Comparison of ENCODE assay signal across 11 cellular contexts in the genomic region with DNA sequence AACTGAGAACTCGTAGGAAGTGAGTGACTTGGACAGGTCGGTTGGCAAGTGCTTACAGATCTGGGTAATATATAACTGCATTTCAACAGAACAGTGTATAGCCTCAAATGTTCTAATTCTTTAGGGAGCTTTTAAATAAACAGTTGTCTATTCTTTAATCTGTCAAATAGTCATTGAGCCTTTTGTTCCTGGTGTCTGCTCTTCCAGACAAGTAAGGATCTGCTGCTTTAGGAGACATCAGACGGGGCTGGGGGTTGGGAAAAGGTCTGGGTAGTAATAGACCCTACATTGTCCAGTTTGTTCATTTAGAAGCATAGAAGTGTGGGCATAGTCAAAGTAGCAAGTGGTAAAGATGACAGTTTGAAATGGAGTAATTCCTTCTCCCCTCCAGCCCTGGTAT. TPM values are rescaled to one million over a fixed set of nuclear protein-coding genes. Genes with fewer than 3 reads are reported as not detected.
DNase-seq lines count a peak whose midpoint lies in the region; ATAC-seq and TF ChIP-seq lines count a peak whose summit lies in the region.
"Had no signal": no experiment of that assay in that cellular context is flagged by ENCODE, and none has a peak within 500 bp of the region (broad histone marks: within the 10 kb centered on the region; RNA-seq: fewer than 3 reads in every experiment).

No MANE protein-coding gene starts in this region.

- peak overlapping the region; percentile 46 for H3K27ac Mint-ChIP-seq in CD8-positive, alpha-beta T cell
- peak overlapping the region; percentile 97 for H3K27ac Mint-ChIP-seq in osteocyte (ENCODE audit: unreplicated experiment)

- no peaks in the 10 kb centered on the region for H3K27me3 ChIP-seq in CD8-positive, alpha-beta T cell (ENCODE audit: insufficient read depth, low read length)
- no peaks in the 10 kb centered on the region for H3K27me3 ChIP-seq in mammary epithelial cell (ENCODE audit: insufficient read depth, low read length)

- no peak overlapping the region for H3K9ac ChIP-seq in mammary epithelial cell (ENCODE audit: insufficient read depth, low read length)

- no peak overlapping the region for H3K27ac ChIP-seq in CD8-positive, alpha-beta T cell (ENCODE audit: low read depth, low read length)
- no peak overlapping the region for H3K27ac ChIP-seq in mammary epithelial cell (ENCODE audit: insufficient read depth, low read depth, low read length)

- no peak for TF ChIP-seq CTCF in CD8-positive, alpha-beta T cell (IDR thresholded peaks at IDR 0.05)
- TF ChIP-seq CTCF in NB4 (IDR thresholded peaks at IDR 0.05; ENCODE audit: low read depth, low read length): no peak
- TF ChIP-seq CTCF in mammary epithelial cell (conservative IDR thresholded peaks at IDR 0.05 in 1 of 2, IDR thresholded peaks at IDR 0.05 in 1 of 2; ENCODE audit: extremely low read depth in 1 of 2, insufficient read depth in 1 of 2, low read depth in 1 of 2, low read length in 2 of 2): no peak
- TF ChIP-seq CTCF in osteocyte (IDR thresholded peaks at IDR 0.05): no peak

- intact Hi-C loops in CD8-positive, alpha-beta T cell (cut with DNase I, micrococcal nuclease): no loop called here
- intact Hi-C loops in mammary epithelial cell (cut with micrococcal nuclease): no loop called here

- no TSS peak for BruUV-seq in mammary epithelial cell (replicated peaks; lab: Mats Ljungman, UMichigan)

- no peaks in the 10 kb centered on the region for H3K9me3 Mint-ChIP-seq in CD8-positive, alpha-beta T cell
- no peaks in the 10 kb centered on the region for H3K9me3 Mint-ChIP-seq in osteocyte (ENCODE audit: unreplicated experiment)

- no peaks in the 10 kb centered on the region for H3K9me3 ChIP-seq in CD8-positive, alpha-beta T cell (ENCODE audit: low read length)
- H3K9me3 ChIP-seq in mammary epithelial cell (replicated peaks; ENCODE audit: insufficient read depth, low read length): no peaks in the 10 kb centered on the region

- DNase-seq in CD8-positive, alpha-beta T cell: no peak
- DNase-seq in NB4 (ENCODE audit: low read depth) (no peak), mammary epithelial cell (no peak), osteocyte (ENCODE audit: extremely low spot score, unreplicated experiment) (no peak), glomerular visceral epithelial cell (ENCODE audit: extremely low spot score) (no peak), amygdala (lab: John Stamatoyannopoulos, UW) (no peak)
- DNase-seq: effector memory CD4-positive, alpha-beta T cell; hypothalamus; NCI-H1048 had no signal

- peak overlapping the region; percentile 74 for H3K4me3 Mint-ChIP-seq in CD8-positive, alpha-beta T cell
- H3K4me3 Mint-ChIP-seq in osteocyte (ENCODE audit: unreplicated experiment): peak overlapping the region; percentile 89

- peaks cover 18% of the 10 kb centered on the region for H3K36me3 Mint-ChIP-seq in CD8-positive, alpha-beta T cell
- H3K36me3 Mint-ChIP-seq in osteocyte (ENCODE audit: unreplicated experiment): no peaks in the 10 kb centered on the region

- dilution Hi-C loops in mammary epithelial cell (cut with HindIII; ENCODE audit: low sequenced_read_pairs): no loop called here

- peaks cover 69% of the 10 kb centered on the region for H3K79me2 ChIP-seq in mammary epithelial cell (ENCODE audit: insufficient read depth, low read length)

- POLR2A ChIA-PET in CD8-positive, alpha-beta T cell (lab: Charles Lee): no interaction called here

- peaks cover 56% of the 10 kb centered on the region for H3K4me1 Mint-ChIP-seq in CD8-positive, alpha-beta T cell (ENCODE audit: low read depth)
- H3K4me1 Mint-ChIP-seq in osteocyte (ENCODE audit: unreplicated experiment): peaks cover 35% of the 10 kb centered on the region

- TF ChIP-seq POLR2A in NB4 (IDR thresholded peaks at IDR 0.05; ENCODE audit: extremely low read depth, insufficient read length): no peak

- no peaks in the 10 kb centered on the region for H3K36me3 ChIP-seq in CD8-positive, alpha-beta T cell (ENCODE audit: insufficient read depth, low read length)
- peaks cover 2% of the 10 kb centered on the region for H3K36me3 ChIP-seq in mammary epithelial cell (ENCODE audit: insufficient read depth, low read length)

- H2AFZ ChIP-seq in mammary epithelial cell (ENCODE audit: low read depth, low read length): no peak overlapping the region

- H3K27me3 Mint-ChIP-seq in CD8-positive, alpha-beta T cell (ENCODE audit: low read depth): no peaks in the 10 kb centered on the region
- H3K27me3 Mint-ChIP-seq in osteocyte (ENCODE audit: unreplicated experiment): no peaks in the 10 kb centered on the region

- peaks cover 4% of the 10 kb centered on the region for H4K20me1 ChIP-seq in mammary epithelial cell (ENCODE audit: insufficient read depth, low read length)

- in situ Hi-C loops in mammary epithelial cell (cut with MboI; ENCODE audit: low sequenced_read_pairs in 2 of 2): no loop called here

- ATAC-seq in CD8-positive, alpha-beta T cell: no peak
- ATAC-seq in HG03460 (IDR thresholded peaks at IDR 0.05; ENCODE audit: unreplicated experiment) (no peak), HG02763 (IDR thresholded peaks at IDR 0.05; ENCODE audit: unreplicated experiment) (no peak)

- no peak overlapping the region for H3K4me3 ChIP-seq in CD8-positive, alpha-beta T cell (ENCODE audit: low read depth, low read length)
- peak overlapping the region; percentile 25 for H3K4me3 ChIP-seq in NB4 (ENCODE audit: low read depth, low read length)
- H3K4me3 ChIP-seq in mammary epithelial cell (replicated peaks in 1 of 3; ENCODE audit: insufficient read depth in 1 of 3, low read depth in 2 of 3, low read length in 3 of 3): no peak overlapping the region

- CTCF ChIA-PET in CD8-positive, alpha-beta T cell (lab: Charles Lee): no interaction called here
- CTCF ChIA-PET in mammary epithelial cell (lab: Charles Lee; ENCODE audit: low non-redundant PET): no interaction called here

- 84% methylated on average over 3 of the region's 3 CpGs for WGBS in mammary epithelial cell (ENCODE audit: low coverage, missing lambda C conversion rate)

- H3K4me2 ChIP-seq in mammary epithelial cell (ENCODE audit: insufficient read depth, low read depth, low read length): peak overlapping the region; percentile 44

- H3K4me1 ChIP-seq in CD8-positive, alpha-beta T cell (ENCODE audit: insufficient read depth, low read length): peaks cover 25% of the 10 kb centered on the region
- H3K4me1 ChIP-seq in mammary epithelial cell (ENCODE audit: insufficient read depth, low read length): peaks cover 7% of the 10 kb centered on the region

RNA-seq across cellular contexts. Expression of gene PTPN11, which starts 2.0 kb away (rescaled TPM):
- 10 to 100 TPM; 56.0 to 57.9 TPM for total RNA-seq in CD8-positive, alpha-beta T cell
- 100 to 1,000 TPM; 108 to 165 TPM for total RNA-seq in mammary epithelial cell
- 68.3 TPM for polyA plus RNA-seq in mammary epithelial cell
- 120 TPM for polyA minus RNA-seq in mammary epithelial cell
- total RNA-seq in osteocyte: 102 and 107 TPM in 2 replicates

RNA-seq across cellular contexts. Expression of gene RPL6, which starts 11.3 kb away (rescaled TPM):
- 1,000 to 10,000 TPM; 1,700 to 1,770 TPM for total RNA-seq in CD8-positive, alpha-beta T cell
- 1,000 to 10,000 TPM in 1 of 2 donors, 100 to 1,000 TPM in 1; 838 to 1,399 TPM for total RNA-seq in mammary epithelial cell
- polyA plus RNA-seq in mammary epithelial cell: 1,877 TPM
- polyA minus RNA-seq in mammary epithelial cell: 600 TPM
- 1,250 and 1,279 TPM in 2 replicates for total RNA-seq in osteocyte

RNA-seq across cellular contexts. Expression of gene HECTD4, which starts 38.5 kb away (rescaled TPM):
- 10 to 100 TPM; 31.8 to 39.6 TPM for total RNA-seq in CD8-positive, alpha-beta T cell
- total RNA-seq in mammary epithelial cell (10 to 100 TPM; 30.7 to 36.1 TPM), osteocyte (62.6 and 63.3 TPM in 2 replicates)
- 5.1 TPM for polyA plus RNA-seq in mammary epithelial cell
- 18.2 TPM for polyA minus RNA-seq in mammary epithelial cell
